ENCODE assay signal across 25 cellular contexts in the genomic region with DNA sequence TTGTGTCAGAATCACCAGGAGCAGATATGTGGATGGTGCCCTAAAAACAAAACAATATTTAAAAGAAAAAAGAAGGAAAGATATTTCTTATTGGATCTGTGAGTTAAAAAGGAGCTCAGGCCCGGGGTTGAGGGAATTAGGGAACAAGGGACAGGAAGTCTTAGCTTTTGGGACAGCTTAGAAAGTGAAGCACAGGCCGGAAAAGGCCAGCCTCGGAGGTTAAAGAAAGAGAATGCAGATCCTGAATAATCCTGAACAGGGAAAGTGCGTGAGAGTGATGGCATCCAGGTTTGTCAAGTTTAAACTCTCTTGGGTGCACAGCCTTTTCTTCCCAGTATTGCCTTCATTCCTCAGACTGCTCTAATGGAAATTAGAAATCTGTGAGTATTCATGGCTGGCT. TPM values are rescaled to one million over a fixed set of nuclear protein-coding genes. Genes with fewer than 3 reads are reported as not detected.
"Had no signal": no experiment of that assay in that cellular context is flagged by ENCODE, and none has a peak within 500 bp of the region (broad histone marks: within the 10 kb centered on the region; RNA-seq: fewer than 3 reads in every experiment).

No MANE protein-coding gene starts in this region.

- H3K9me3 ChIP-seq: esophagus muscularis mucosa, mucosa of descending colon, sigmoid colon, thoracic aorta, upper lobe of left lung had no signal

- H3K27ac ChIP-seq: esophagus muscularis mucosa, hepatocyte, sigmoid colon, thoracic aorta, upper lobe of left lung had no signal

- H3K4me2 ChIP-seq: hepatocyte, smooth muscle cell had no signal

- H3K27me3 Mint-ChIP-seq: activated B cell treated with CpG ODN at 0.5 μM for 24 hours; activated CD4-positive, alpha-beta T cell treated with anti-CD3 and anti-CD28 coated beads for 36 hours; activated naive CD8-positive, alpha-beta T cell treated with anti-CD3 and anti-CD28 coated beads for 36 hours; activated T-cell treated with anti-CD3 and anti-CD28 coated beads, Interleukin-2, amount 50 U/mL, for 24 hours; activated T-helper 17 cell treated with anti-CD3 and anti-CD28 coated beads, Interleukin-2, amount 50 U/mL, for 72 hours; memory B cell; stimulated activated naive B cell treated with anti-CD40 and anti-IgM and Interleukin-4, amounts not matched to agents 10 μg/mL and 1 μg/mL and 100 μg/mL, for 72 hours had no signal

- DNase-seq: activated B cell treated with CpG ODN at 0.5 μM for 24 hours; activated CD4-positive, alpha-beta T cell treated with anti-CD3 and anti-CD28 coated beads for 36 hours; activated CD4-positive, alpha-beta T cell treated with anti-CD3 and anti-CD28 coated beads, Interleukin-2, amount 50 U/mL, for 4 hours; activated CD8-positive, alpha-beta memory T cell treated with anti-CD3 and anti-CD28 coated beads for 24 hours; activated CD8-positive, alpha-beta memory T cell treated with anti-CD3 and anti-CD28 coated beads, Interleukin-2, amount 50 U/mL, for 4 hours; activated naive CD8-positive, alpha-beta T cell treated with anti-CD3 and anti-CD28 coated beads for 36 hours; activated T-cell treated with anti-CD3 and anti-CD28 coated beads, Interleukin-2, amount 50 U/mL, for 24 hours; dermis blood vessel endothelial cell; effector memory CD4-positive, alpha-beta T cell; glutamatergic neuron; left ventricle myocardium superior; mucosa of descending colon; nephron progenitor cell; sigmoid colon; stimulated activated CD4-positive, alpha-beta T cell treated with anti-CD3 and anti-CD28 coated beads, Interleukin-15, amount 100 ng/mL, for 24 hours; stimulated activated naive B cell treated with anti-CD40 and anti-IgM and Interleukin-4, amounts not matched to agents 10 μg/mL and 1 μg/mL and 100 μg/mL, for 72 hours; T1000; upper lobe of left lung had no signal

- H3K9me3 Mint-ChIP-seq: activated B cell treated with CpG ODN at 0.5 μM for 24 hours; activated naive CD8-positive, alpha-beta T cell treated with anti-CD3 and anti-CD28 coated beads for 36 hours; activated T-cell treated with anti-CD3 and anti-CD28 coated beads, Interleukin-2, amount 50 U/mL, for 24 hours; memory B cell; stimulated activated naive B cell treated with anti-CD40 and anti-IgM and Interleukin-4, amounts not matched to agents 10 μg/mL and 1 μg/mL and 100 μg/mL, for 72 hours had no signal

- H3K27me3 ChIP-seq: esophagus muscularis mucosa, hepatocyte, sigmoid colon, upper lobe of left lung had no signal

- FAIRE-seq: frontal cortex had no signal

- H3K4me3 ChIP-seq: esophagus muscularis mucosa, hepatocyte, mucosa of descending colon, sigmoid colon, smooth muscle cell, thoracic aorta, upper lobe of left lung had no signal

- H3K36me3 Mint-ChIP-seq: activated naive CD8-positive, alpha-beta T cell treated with anti-CD3 and anti-CD28 coated beads for 36 hours had no signal

- ATAC-seq: activated CD4-positive, alpha-beta T cell treated with anti-CD3 and anti-CD28 coated beads for 36 hours; activated T-helper 17 cell treated with anti-CD3 and anti-CD28 coated beads, Interleukin-2, amount 50 U/mL, for 72 hours; left ventricle myocardium superior; mucosa of descending colon; stimulated activated naive B cell treated with anti-CD40 and anti-IgM and Interleukin-4, amounts not matched to agents 10 μg/mL and 1 μg/mL and 100 μg/mL, for 72 hours had no signal

- H3K27ac Mint-ChIP-seq: activated B cell treated with CpG ODN at 0.5 μM for 24 hours; activated CD4-positive, alpha-beta T cell treated with anti-CD3 and anti-CD28 coated beads for 36 hours; activated naive CD8-positive, alpha-beta T cell treated with anti-CD3 and anti-CD28 coated beads for 36 hours; activated T-cell treated with anti-CD3 and anti-CD28 coated beads, Interleukin-2, amount 50 U/mL, for 24 hours; activated T-helper 17 cell treated with anti-CD3 and anti-CD28 coated beads, Interleukin-2, amount 50 U/mL, for 72 hours; stimulated activated naive B cell treated with anti-CD40 and anti-IgM and Interleukin-4, amounts not matched to agents 10 μg/mL and 1 μg/mL and 100 μg/mL, for 72 hours had no signal

- H3K4me1 ChIP-seq: esophagus muscularis mucosa, sigmoid colon, upper lobe of left lung had no signal

- H3K36me3 ChIP-seq: esophagus muscularis mucosa, sigmoid colon, thoracic aorta, upper lobe of left lung had no signal

- H3K4me1 Mint-ChIP-seq: activated CD4-positive, alpha-beta T cell treated with anti-CD3 and anti-CD28 coated beads for 36 hours; activated naive CD8-positive, alpha-beta T cell treated with anti-CD3 and anti-CD28 coated beads for 36 hours; activated T-helper 17 cell treated with anti-CD3 and anti-CD28 coated beads, Interleukin-2, amount 50 U/mL, for 72 hours had no signal

- H3K4me3 Mint-ChIP-seq: activated B cell treated with CpG ODN at 0.5 μM for 24 hours; activated CD4-positive, alpha-beta T cell treated with anti-CD3 and anti-CD28 coated beads for 36 hours; activated naive CD8-positive, alpha-beta T cell treated with anti-CD3 and anti-CD28 coated beads for 36 hours; activated T-cell treated with anti-CD3 and anti-CD28 coated beads, Interleukin-2, amount 50 U/mL, for 24 hours; activated T-helper 17 cell treated with anti-CD3 and anti-CD28 coated beads, Interleukin-2, amount 50 U/mL, for 72 hours; memory B cell; nephron progenitor cell; stimulated activated naive B cell treated with anti-CD40 and anti-IgM and Interleukin-4, amounts not matched to agents 10 μg/mL and 1 μg/mL and 100 μg/mL, for 72 hours had no signal

- H2AFZ ChIP-seq: hepatocyte had no signal

RNA-seq across cellular contexts. Expression of gene ARHGAP42, which starts 17.1 kb away (rescaled TPM):
- total RNA-seq: activated CD4-positive, alpha-beta T cell treated with anti-CD3 and anti-CD28 coated beads for 36 hours; activated T-helper 17 cell treated with anti-CD3 and anti-CD28 coated beads, Interleukin-2, amount 50 U/mL, for 72 hours had no signal
